In the genomic region with DNA sequence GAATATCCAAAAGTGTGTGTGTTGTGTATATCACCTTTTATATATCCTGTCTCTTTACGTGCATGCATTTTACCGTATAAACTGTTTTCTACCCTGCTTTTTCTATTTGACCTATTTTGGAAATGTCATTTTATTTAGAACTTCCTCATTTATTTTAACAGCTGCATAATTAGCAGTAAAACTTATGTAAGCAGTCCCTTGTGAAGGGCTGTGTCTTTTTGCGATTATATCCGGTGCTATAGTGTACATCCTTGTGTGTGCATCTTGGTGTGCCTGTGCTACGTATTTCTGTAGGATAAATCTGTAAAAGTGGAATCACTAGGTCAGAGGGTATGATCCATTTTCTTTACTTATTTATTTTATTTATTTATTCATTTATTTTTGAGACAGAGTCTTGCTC, we compare ENCODE assay signal across 9 cellular contexts.
"Had no signal": no experiment of that assay in that cellular context is flagged by ENCODE, and none has a peak within 500 bp of the region (broad histone marks: within the 10 kb centered on the region; RNA-seq: fewer than 3 reads in every experiment).

No MANE protein-coding gene starts in this region.

- ATAC-seq: gastroesophageal sphincter had no signal

- H3K27me3 ChIP-seq: adrenal gland, body of pancreas, gastroesophageal sphincter, neutrophil, tibial artery had no signal

- H3K27ac ChIP-seq: adrenal gland, gastroesophageal sphincter, neutrophil, tibial artery had no signal

- DNase-seq: effector memory CD8-positive, alpha-beta T cell; hippocampal formation; retina; T1000; tibial artery had no signal

- H3K4me1 ChIP-seq: adrenal gland had no signal

- H3K4me3 ChIP-seq: adrenal gland, body of pancreas, gastroesophageal sphincter, tibial artery had no signal

- H3K9me3 ChIP-seq: adrenal gland, body of pancreas, gastroesophageal sphincter, neutrophil, tibial artery had no signal
